8 cellular contexts compared by ENCODE assay signal in genomic region chr1:93080424-93080823, GRCh38. TPM values are rescaled to one million over a fixed set of nuclear protein-coding genes. Genes with fewer than 3 reads are reported as not detected.
DNase-seq lines count a peak whose midpoint lies in the region; ATAC-seq, FAIRE-seq and TF ChIP-seq lines count a peak whose summit lies in the region.

No MANE protein-coding gene starts in this region.

- in situ Hi-C loops in GM12878 (cut with MboI), result no loop called here

- H3K79me2 ChIP-seq in DND-41 (ENCODE audit: insufficient read depth, low read length) (peaks cover 75% of the 10 kb centered on the region), GM12878 (ENCODE audit: control insufficient read depth, insufficient read depth, low read length) (peaks cover 67% of the 10 kb centered on the region)

- peak overlapping the region; percentile 85 to 97 (median 96) for H3K27ac Mint-ChIP-seq in immature natural killer cell
- H3K27ac Mint-ChIP-seq in stimulated activated memory B cell treated with anti-CD40 and anti-IgM and Interleukin-4, amounts not matched to agents 10 μg/mL and 1 μg/mL and 100 μg/mL, for 72 hours, result peak overlapping the region; percentile 93

- H3K4me3 ChIP-seq in DND-41 (ENCODE audit: low read depth in 1 of 2, low read length in 2 of 2), result peak overlapping the region; percentile 78 to 80
- peak overlapping the region; percentile 96 for H3K4me3 ChIP-seq in GM12878

- TF ChIP-seq RAD21 in GM12878 (IDR thresholded peaks at IDR 0.05; ENCODE audit: insufficient read depth, low read depth, low read length), result peak; percentile 66

- peak overlapping the region; percentile 93 to 99 (median 96) for H3K4me3 Mint-ChIP-seq in immature natural killer cell
- peak overlapping the region; percentile 92 for H3K4me3 Mint-ChIP-seq in stimulated activated memory B cell treated with anti-CD40 and anti-IgM and Interleukin-4, amounts not matched to agents 10 μg/mL and 1 μg/mL and 100 μg/mL, for 72 hours

- H3K27ac ChIP-seq in DND-41 (ENCODE audit: low read length) (peak overlapping the region; percentile 98), GM12878 (ENCODE audit: control insufficient read depth, insufficient read depth) (peak overlapping the region; percentile 93; the same call in 1 of the 2 replicates)

- 0% methylated on average over 1 of the region's 1 CpG for WGBS in GM12878 (ENCODE audit: insufficient coverage, insufficient replicate concordance, low lambda C conversion rate, missing lambda C conversion rate)

- no peaks in the 10 kb centered on the region for H3K9me3 Mint-ChIP-seq in immature natural killer cell
- H3K9me3 Mint-ChIP-seq in stimulated activated memory B cell treated with anti-CD40 and anti-IgM and Interleukin-4, amounts not matched to agents 10 μg/mL and 1 μg/mL and 100 μg/mL, for 72 hours, result no peaks in the 10 kb centered on the region

- H3K4me1 ChIP-seq in DND-41 (ENCODE audit: insufficient read depth, low read length) (peaks cover 51% of the 10 kb centered on the region), GM12878 (ENCODE audit: control insufficient read depth, insufficient read depth, low read length) (no peaks in the 10 kb centered on the region)

- H3K27me3 Mint-ChIP-seq in immature natural killer cell (ENCODE audit: low read depth in 3 of 3), result peaks cover 7 to 15% (median 12%) of the 10 kb centered on the region in 3 donors
- H3K27me3 Mint-ChIP-seq in stimulated activated memory B cell treated with anti-CD40 and anti-IgM and Interleukin-4, amounts not matched to agents 10 μg/mL and 1 μg/mL and 100 μg/mL, for 72 hours, result no peaks in the 10 kb centered on the region

- peak; percentile 48 for ATAC-seq in DND-41 (ENCODE audit: insufficient read depth, low read depth)
- ATAC-seq in GM19455 (IDR thresholded peaks at IDR 0.05; ENCODE audit: unreplicated experiment), result peak; percentile 67
- ATAC-seq in HG03460 (IDR thresholded peaks at IDR 0.05; ENCODE audit: unreplicated experiment), result peak; percentile 60
- ATAC-seq in GM12878, result peak; percentile 79
- peak; percentile 67 for ATAC-seq in stimulated activated memory B cell treated with anti-CD40 and anti-IgM and Interleukin-4, amounts not matched to agents 10 μg/mL and 1 μg/mL and 100 μg/mL, for 72 hours

- POLR2A ChIA-PET in GM12878 (lab: Charles Lee), result interaction anchor here (0.6 to 3.0 kb wide), 10 partner anchors 9 to 266 kb away, joined by 3 to 15 read pairs (median 6); no protein-coding TSS in a partner anchor

- H4K20me1 ChIP-seq in DND-41 (ENCODE audit: insufficient read depth, low read length), result peaks cover 50% of the 10 kb centered on the region
- no peaks in the 10 kb centered on the region for H4K20me1 ChIP-seq in GM12878 (ENCODE audit: control insufficient read depth, insufficient read depth)

- intact Hi-C loops in GM12878 (cut with micrococcal nuclease; ENCODE audit: unreplicated experiment), result no loop called here

- H3K9me3 ChIP-seq in DND-41 (ENCODE audit: insufficient read depth, low read length, severe bottlenecking), result peaks cover 11% of the 10 kb centered on the region
- H3K9me3 ChIP-seq in GM12878 (replicated peaks; ENCODE audit: control insufficient read depth, insufficient read depth, low read length), result peaks cover 12% of the 10 kb centered on the region

- TF ChIP-seq CTCF in DND-41 (IDR thresholded peaks at IDR 0.05; ENCODE audit: borderline replicate concordance, extremely low read depth, low read length, poor library complexity, severe bottlenecking) (peak; percentile 82), GM12878 (IDR thresholded peaks at IDR 0.05 in 2 of 3, conservative IDR thresholded peaks at IDR 0.05 in 1 of 3; ENCODE audit: control insufficient read depth in 2 of 3, extremely low read depth in 1 of 3, insufficient read depth in 1 of 3, low read depth in 3 of 3, low read length in 3 of 3) (peak; percentile 41 to 67 (median 64))

- no peak overlapping the region for H2AFZ ChIP-seq in DND-41 (ENCODE audit: low read depth, low read length)
- H2AFZ ChIP-seq in GM12878 (ENCODE audit: control insufficient read depth, low read depth, low read length), result no peak overlapping the region

- CTCF ChIA-PET in GM12878 (lab: Yijun Ruan, JAX), result interaction anchor here (0.6 to 4.6 kb wide), 47 partner anchors 10 to 1880 kb away, joined by 3 to 48 read pairs (median 5); partner anchors contain the start of gene RPL5

- H3K4me2 ChIP-seq in DND-41 (ENCODE audit: insufficient read depth, low read length) (peak overlapping the region; percentile 65), GM12878 (ENCODE audit: control insufficient read depth, insufficient read depth) (peak overlapping the region; percentile 71)

- FAIRE-seq in GM12878 (lab: Jason Lieb, UNC), result peak; percentile 41

- peak overlapping the region; percentile 91 for H3K9ac ChIP-seq in DND-41 (ENCODE audit: low read depth, low read length)
- H3K9ac ChIP-seq in GM12878 (ENCODE audit: control insufficient read depth, insufficient read depth, low read length), result peak overlapping the region; percentile 94

- DNase-seq in DND-41 (no peak), NCI-H748 (lab: John Stamatoyannopoulos, UW; ENCODE audit: unreplicated experiment) (peak; percentile 50), GM12878 (ENCODE audit: low read depth, low spot score) (peak; percentile 51), immature natural killer cell (peak; percentile 34 to 43 (median 43))
- no peak for DNase-seq in activated CD4-positive, alpha-beta T cell treated with anti-CD3 and anti-CD28 coated beads for 1 hour

- BruUV-seq in GM12878 (replicated peaks; lab: Mats Ljungman, UMichigan), result no TSS peak

- H3K36me3 ChIP-seq in DND-41 (ENCODE audit: insufficient read depth, low read length) (peaks cover 43% of the 10 kb centered on the region), GM12878 (ENCODE audit: control insufficient read depth in 2 of 2, insufficient read depth in 2 of 2, low read length in 1 of 2) (peaks cover 0 to 8% of the 10 kb centered on the region in 2 experiments; a peak in 2 of 4 replicates)

- no peak for TF ChIP-seq POLR2A in GM12878 (IDR thresholded peaks at IDR 0.05; ENCODE audit: low read depth, low read length)

- peaks cover 58 to 71% of the 10 kb centered on the region in 2 donors for H3K4me1 Mint-ChIP-seq in immature natural killer cell
- H3K4me1 Mint-ChIP-seq in stimulated activated memory B cell treated with anti-CD40 and anti-IgM and Interleukin-4, amounts not matched to agents 10 μg/mL and 1 μg/mL and 100 μg/mL, for 72 hours, result peaks cover 50% of the 10 kb centered on the region

- no peaks in the 10 kb centered on the region for H3K27me3 ChIP-seq in DND-41 (ENCODE audit: insufficient read depth, low read length, poor library complexity)
- no peaks in the 10 kb centered on the region for H3K27me3 ChIP-seq in GM12878 (replicated peaks in 1 of 2; ENCODE audit: control insufficient read depth in 2 of 2, insufficient read depth in 2 of 2, low read length in 1 of 2)

- no peak for TF ChIP-seq EP300 in GM12878 (IDR thresholded peaks at IDR 0.05; ENCODE audit: borderline replicate concordance in 1 of 2, control insufficient read depth in 1 of 2, low read depth in 2 of 2, low read length in 2 of 2)

- SMC1A ChIA-PET in GM12878 (lab: Charles Lee; ENCODE audit: uncharacterized antibody, unreplicated experiment), result interaction anchor here (0.6 to 3.1 kb wide), 42 partner anchors 9 to 770 kb away, joined by 3 to 26 read pairs (median 4); no protein-coding TSS in a partner anchor

- RAD21 ChIA-PET in GM12878 (lab: Charles Lee; ENCODE audit: unreplicated experiment), result interaction anchor here (0.6 to 4.5 kb wide), 45 partner anchors 12 to 765 kb away, joined by 3 to 36 read pairs (median 4); no protein-coding TSS in a partner anchor

- no peaks in the 10 kb centered on the region for H3K36me3 Mint-ChIP-seq in immature natural killer cell
- peaks cover 27% of the 10 kb centered on the region for H3K36me3 Mint-ChIP-seq in stimulated activated memory B cell treated with anti-CD40 and anti-IgM and Interleukin-4, amounts not matched to agents 10 μg/mL and 1 μg/mL and 100 μg/mL, for 72 hours

TF ChIP-seq in GM12878, 131 proteins besides CTCF, POLR2A, EP300 and RAD21 (continues in another document):
- TF ChIP-seq ESRRA (IDR thresholded peaks at IDR 0.05; ENCODE audit: low read length) (no peak), SP1 (IDR thresholded peaks at IDR 0.05; ENCODE audit: low read depth, low read length) (no peak)
- TF ChIP-seq, protein P1, sequence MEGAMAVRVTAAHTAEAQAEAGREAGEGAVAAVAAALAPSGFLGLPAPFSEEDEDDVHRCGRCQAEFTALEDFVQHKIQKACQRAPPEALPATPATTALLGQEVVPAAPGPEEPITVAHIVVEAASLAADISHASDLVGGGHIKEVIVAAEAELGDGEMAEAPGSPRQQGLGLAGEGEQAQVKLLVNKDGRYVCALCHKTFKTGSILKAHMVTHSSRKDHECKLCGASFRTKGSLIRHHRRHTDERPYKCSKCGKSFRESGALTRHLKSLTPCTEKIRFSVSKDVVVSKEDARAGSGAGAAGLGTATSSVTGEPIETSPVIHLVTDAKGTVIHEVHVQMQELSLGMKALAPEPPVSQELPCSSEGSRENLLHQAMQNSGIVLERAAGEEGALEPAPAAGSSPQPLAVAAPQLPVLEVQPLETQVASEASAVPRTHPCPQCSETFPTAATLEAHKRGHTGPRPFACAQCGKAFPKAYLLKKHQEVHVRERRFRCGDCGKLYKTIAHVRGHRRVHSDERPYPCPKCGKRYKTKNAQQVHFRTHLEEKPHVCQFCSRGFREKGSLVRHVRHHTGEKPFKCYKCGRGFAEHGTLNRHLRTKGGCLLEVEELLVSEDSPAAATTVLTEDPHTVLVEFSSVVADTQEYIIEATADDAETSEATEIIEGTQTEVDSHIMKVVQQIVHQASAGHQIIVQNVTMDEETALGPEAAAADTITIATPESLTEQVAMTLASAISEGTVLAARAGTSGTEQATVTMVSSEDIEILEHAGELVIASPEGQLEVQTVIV (IDR thresholded peaks at IDR 0.05; ENCODE audit: borderline replicate concordance, partially characterized antibody), result no peak

RNA-seq across cellular contexts. Expression of gene MTF2, which starts 1.3 kb away (rescaled TPM):
- total RNA-seq in GM12878 (2013; cell fraction: nucleolus; rRNA removed), result 208 and 233 TPM in 2 replicates
- total RNA-seq in GM12878 (2014; rRNA removed) (33.3 and 41.8 TPM in 2 replicates), GM12878 (2014; rRNA removed; fragmentation: Illumina TruSeq; extraction: Trizol) (43.6 and 44.3 TPM in 2 replicates), GM12878 (2021) (45.9 and 54.8 TPM in 2 replicates)
- 15.5 TPM for polyA plus RNA-seq in GM12878 (2011; ENCODE audit: low read depth)
- polyA plus RNA-seq in GM12878 (2011; rRNA removed) (74.9 and 102 TPM in 2 replicates), GM12878 (2014; fragmentation: Illumina TruSeq; extraction: Trizol) (38.8 and 40.7 TPM in 2 replicates), GM12878 (2014; fragmentation: Nextera tagmentation; extraction: Ambion mirVana) (10 to 100 TPM; 22.6 to 30.6 TPM), GM12878 (2014; rRNA removed) (32.3 and 41.9 TPM in 2 replicates), GM12878 (2016; fragmentation: Nextera tagmentation; extraction: Ambion mirVana) (10 to 100 TPM; 67.4 to 69.4 TPM), immature natural killer cell (100 to 1,000 TPM in 1 of 3 donors, 10 to 100 TPM in 2; 50.1 to 101 (median 74.9) TPM)
- polyA plus RNA-seq in GM12878 (2011; cell fraction: cytosol; rRNA removed), result 35.9 and 38.8 TPM in 2 replicates
- polyA plus RNA-seq in GM12878 (2011; cell fraction: nucleus; rRNA removed), result 35.1 and 45.2 TPM in 2 replicates
- 23.9 and 26.9 TPM in 2 replicates for polyA plus RNA-seq in GM12878 (2012)
- 99.2 and 125 TPM in 2 replicates for polyA minus RNA-seq in GM12878 (2011; rRNA and poly(A)+ RNA removed)
- 32.7 and 33.9 TPM in 2 replicates for polyA minus RNA-seq in GM12878 (2011; cell fraction: cytosol; rRNA and poly(A)+ RNA removed)
- polyA minus RNA-seq in GM12878 (2011; cell fraction: nucleus; rRNA and poly(A)+ RNA removed), result 51.7 and 64.1 TPM in 2 replicates

Comparison
In these comparisons a context has a peak if more than half of its experiments do, and no peak if none do; other contexts are left out.
1. DNase-seq: peak in NCI-H748 (single experiment), GM12878 (single experiment) and immature natural killer cell (3 of 3); none in DND-41 (single experiment) and activated CD4-positive, alpha-beta T cell treated with anti-CD3 and anti-CD28 coated beads for 1 hour (single experiment).
2. Peak in every context shown above with its lines, with median percentiles within 50 percentile points of each other: ATAC-seq.